Comparison of ENCODE assay signal across 18 cellular contexts in the genomic region with DNA sequence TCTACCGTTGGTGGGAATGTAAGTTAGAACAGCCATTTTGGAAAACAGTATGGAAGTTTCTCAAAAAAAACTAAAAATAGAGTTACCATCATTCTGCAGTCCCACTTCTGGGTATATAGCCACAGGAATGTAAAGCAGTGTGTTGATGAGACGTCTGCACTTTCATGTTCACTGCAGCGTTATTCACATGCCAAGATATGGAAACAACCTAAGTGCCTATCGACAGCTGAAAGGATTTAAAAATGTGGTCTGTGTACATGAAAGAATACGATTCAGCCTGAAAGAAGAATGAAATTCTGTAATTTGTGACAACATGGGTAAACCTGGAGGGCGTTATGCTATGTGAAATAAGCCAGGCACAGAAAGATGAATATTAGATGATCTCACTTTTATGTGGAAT.
A peak's percentile ranks its signal among the peaks of the same experiment; 100 is the strongest.
DNase-seq lines count a peak whose midpoint lies in the region; ATAC-seq and TF ChIP-seq lines count a peak whose summit lies in the region.
"Had no signal": no experiment of that assay in that cellular context is flagged by ENCODE, and none has a peak within 500 bp of the region (broad histone marks: within the 10 kb centered on the region; RNA-seq: fewer than 3 reads in every experiment).

No MANE protein-coding gene starts in this region.

- peak; percentile 10 for DNase-seq in H4 (ENCODE audit: low spot score)
- no peak for DNase-seq in SK-N-MC (ENCODE audit: low read depth, low spot score)
- peak; percentile 52 to 87 for DNase-seq in fibroblast of lung (ENCODE audit: low read depth in 2 of 2)
- no peak for DNase-seq in osteocyte (ENCODE audit: extremely low spot score, unreplicated experiment)
- DNase-seq in cerebellum (ENCODE audit: low spot score): no peak
- DNase-seq in BE2C: no peak
- DNase-seq: activated CD4-positive, CD25-positive, alpha-beta regulatory T cell treated with anti-CD3 and anti-CD28 coated beads, Interleukin-2, amount 50 U/mL, for 72 hours; activated naive CD8-positive, alpha-beta T cell treated with anti-CD3 and anti-CD28 coated beads, Interleukin-2, amount 50 U/mL, for 24 hours; Caco-2; endodermal cell; left lung; OCI-M1; sigmoid colon had no signal

- no peaks in the 10 kb centered on the region for H3K27me3 ChIP-seq in fibroblast of lung (ENCODE audit: control insufficient read depth, insufficient read depth, low read length)
- no peaks in the 10 kb centered on the region for H3K27me3 ChIP-seq in BE2C
- H3K27me3 ChIP-seq: gastroesophageal sphincter, left lung, sigmoid colon had no signal

- H3K4me1 Mint-ChIP-seq in osteocyte (ENCODE audit: unreplicated experiment): peaks cover 43% of the 10 kb centered on the region
- H3K4me1 Mint-ChIP-seq: activated naive CD8-positive, alpha-beta T cell treated with anti-CD3 and anti-CD28 coated beads, Interleukin-2, amount 50 U/mL, for 24 hours; activated T-helper 17 cell treated with anti-CD3 and anti-CD28 coated beads, Interleukin-2, amount 50 U/mL, for 72 hours; B cell had no signal

- no peak for ATAC-seq in HG02571 (IDR thresholded peaks at IDR 0.05; ENCODE audit: unreplicated experiment)
- no peak for ATAC-seq in GM18870 (IDR thresholded peaks at IDR 0.05; ENCODE audit: unreplicated experiment)
- ATAC-seq: activated naive CD8-positive, alpha-beta T cell treated with anti-CD3 and anti-CD28 coated beads, Interleukin-2, amount 50 U/mL, for 24 hours; activated T-helper 17 cell treated with anti-CD3 and anti-CD28 coated beads, Interleukin-2, amount 50 U/mL, for 72 hours; gastroesophageal sphincter; left lung had no signal

- peak overlapping the region; percentile 49 for H3K27ac ChIP-seq in SK-N-MC
- peak overlapping the region; percentile 50 for H3K27ac ChIP-seq in fibroblast of lung (ENCODE audit: insufficient read depth, low read length)
- H3K27ac ChIP-seq: gastroesophageal sphincter, left lung, sigmoid colon had no signal

- H3K27me3 Mint-ChIP-seq in osteocyte (ENCODE audit: unreplicated experiment): no peaks in the 10 kb centered on the region
- H3K27me3 Mint-ChIP-seq: activated naive CD8-positive, alpha-beta T cell treated with anti-CD3 and anti-CD28 coated beads, Interleukin-2, amount 50 U/mL, for 24 hours; B cell had no signal

- H4K20me1 ChIP-seq in fibroblast of lung (ENCODE audit: control insufficient read depth, extremely low read depth, insufficient read depth, low read length): no peaks in the 10 kb centered on the region

- H3K9me3 ChIP-seq in SK-N-MC (ENCODE audit: low read depth, low read length) (no peaks in the 10 kb centered on the region), fibroblast of lung (ENCODE audit: control insufficient read depth, insufficient read depth, low read depth, low read length) (no peaks in the 10 kb centered on the region), BE2C (no peaks in the 10 kb centered on the region)
- H3K9me3 ChIP-seq: Caco-2, gastroesophageal sphincter, left lung, sigmoid colon had no signal

- H3K36me3 Mint-ChIP-seq in osteocyte (ENCODE audit: unreplicated experiment): peaks cover 2% of the 10 kb centered on the region

- H3K4me2 ChIP-seq in fibroblast of lung (ENCODE audit: extremely low read depth, insufficient read depth, low read length): no peak overlapping the region

- H3K9ac ChIP-seq in SK-N-MC (ENCODE audit: insufficient read length) (no peak overlapping the region), fibroblast of lung (ENCODE audit: insufficient read depth, low read length) (no peak overlapping the region)

- TF ChIP-seq CTCF in fibroblast of lung (conservative IDR thresholded peaks at IDR 0.05 in 1 of 2, IDR thresholded peaks at IDR 0.05 in 1 of 2; ENCODE audit: low read depth in 1 of 2, low read length in 2 of 2): no peak
- TF ChIP-seq CTCF in osteocyte (IDR thresholded peaks at IDR 0.05): no peak
- no peak for TF ChIP-seq CTCF in BE2C (IDR thresholded peaks at IDR 0.05; ENCODE audit: low read depth, low read length)

- H3K9me3 Mint-ChIP-seq in osteocyte (ENCODE audit: unreplicated experiment): peaks cover 13% of the 10 kb centered on the region
- H3K9me3 Mint-ChIP-seq: activated naive CD8-positive, alpha-beta T cell treated with anti-CD3 and anti-CD28 coated beads, Interleukin-2, amount 50 U/mL, for 24 hours; activated T-helper 17 cell treated with anti-CD3 and anti-CD28 coated beads, Interleukin-2, amount 50 U/mL, for 72 hours had no signal

- H3K4me3 Mint-ChIP-seq in osteocyte (ENCODE audit: unreplicated experiment): no peak overlapping the region
- H3K4me3 Mint-ChIP-seq: activated naive CD8-positive, alpha-beta T cell treated with anti-CD3 and anti-CD28 coated beads, Interleukin-2, amount 50 U/mL, for 24 hours; activated T-helper 17 cell treated with anti-CD3 and anti-CD28 coated beads, Interleukin-2, amount 50 U/mL, for 72 hours; B cell; endodermal cell had no signal

- no peaks in the 10 kb centered on the region for H3K36me3 ChIP-seq in SK-N-MC (ENCODE audit: insufficient read depth, low read length)
- H3K36me3 ChIP-seq in fibroblast of lung (ENCODE audit: control insufficient read depth, insufficient read depth, low read length): no peaks in the 10 kb centered on the region
- H3K36me3 ChIP-seq in BE2C: no peaks in the 10 kb centered on the region
- H3K36me3 ChIP-seq: gastroesophageal sphincter, left lung, sigmoid colon had no signal

- peaks cover 8% of the 10 kb centered on the region for H3K4me1 ChIP-seq in fibroblast of lung (ENCODE audit: control insufficient read depth, extremely low read depth, insufficient read depth, low read length)
- no peaks in the 10 kb centered on the region for H3K4me1 ChIP-seq in BE2C
- H3K4me1 ChIP-seq: left lung had no signal

- H3K4me3 ChIP-seq in SK-N-MC: peak overlapping the region; percentile 8; the same call in 1 of the 2 replicates
- H3K4me3 ChIP-seq in fibroblast of lung (replicated peaks in 1 of 4; ENCODE audit: control extremely low read depth in 1 of 4, insufficient read depth in 1 of 4, low read depth in 3 of 4, low read length in 4 of 4): no peak overlapping the region
- no peak overlapping the region for H3K4me3 ChIP-seq in BE2C (ENCODE audit: low read depth, low read length)
- H3K4me3 ChIP-seq: gastroesophageal sphincter, left lung, sigmoid colon had no signal

- no peak overlapping the region for H2AFZ ChIP-seq in fibroblast of lung (ENCODE audit: low read length)

- H3K27ac Mint-ChIP-seq in osteocyte (ENCODE audit: unreplicated experiment): peak overlapping the region; percentile 68
- H3K27ac Mint-ChIP-seq: activated naive CD8-positive, alpha-beta T cell treated with anti-CD3 and anti-CD28 coated beads, Interleukin-2, amount 50 U/mL, for 24 hours; activated T-helper 17 cell treated with anti-CD3 and anti-CD28 coated beads, Interleukin-2, amount 50 U/mL, for 72 hours; B cell; endodermal cell had no signal

- H3K79me2 ChIP-seq in fibroblast of lung (ENCODE audit: control insufficient read depth, insufficient read depth, low read length): no peaks in the 10 kb centered on the region

Comparison
In these comparisons a context has a peak if more than half of its experiments do, and no peak if none do; other contexts are left out.
1. DNase-seq: peak in H4 (single experiment) and fibroblast of lung (2 of 2); none in SK-N-MC (single experiment), osteocyte (single experiment), cerebellum (single experiment) and BE2C (single experiment).